ENCODE assay signal across 26 cellular contexts in genomic region chr15:63063877-63064409, GRCh38. TPM values are rescaled to one million over a fixed set of nuclear protein-coding genes. Genes with fewer than 3 reads are reported as not detected.
DNase-seq lines count a peak whose midpoint lies in the region; ATAC-seq and TF ChIP-seq lines count a peak whose summit lies in the region.
"Had no signal": no experiment of that assay in that cellular context is flagged by ENCODE, and none has a peak within 500 bp of the region (broad histone marks: within the 10 kb centered on the region; RNA-seq: fewer than 3 reads in every experiment).

No MANE protein-coding gene starts in this region.

- WGBS in SK-N-SH (ENCODE audit: low lambda C conversion rate): 97% methylated on average over 13 of the region's 13 CpGs
- WGBS in esophagus muscularis mucosa: 79% methylated on average over 13 of the region's 13 CpGs

- no peaks in the 10 kb centered on the region for H3K9me2 ChIP-seq in SK-N-SH

- ATAC-seq in SK-N-SH treated with all-trans-retinoic acid at 6 μM for 48 hours (no peak), GM19351 (IDR thresholded peaks at IDR 0.05; ENCODE audit: unreplicated experiment) (no peak)
- ATAC-seq: activated T-cell treated with anti-CD3 and anti-CD28 coated beads, Interleukin-2, amount 50 U/mL, for 72 hours; lower lobe of right lung; natural killer cell treated with Interleukin-12 subunit alpha and Interleukin-12 subunit beta and Interleukin-15 and Interleukin-18, amount 100 ng/mL, for 72 hours had no signal

- intact Hi-C loops in esophagus muscularis mucosa (cut with DNase I) (no loop called here), uterus (cut with DNase I; ENCODE audit: low total_unique reads) (no loop called here)

- no peak for TF ChIP-seq POLR2A in esophagus muscularis mucosa (IDR thresholded peaks at IDR 0.05; ENCODE audit: low read depth)
- TF ChIP-seq POLR2A in uterus (IDR thresholded peaks at IDR 0.05): no peak

- peaks cover 100% of the 10 kb centered on the region for H3F3A ChIP-seq in SK-N-SH (replicated peaks; ENCODE audit: insufficient read depth)

- H2AFZ ChIP-seq in SK-N-SH (ENCODE audit: low read depth) (no peak overlapping the region), osteoblast (ENCODE audit: low read length) (no peak overlapping the region)
- H2AFZ ChIP-seq: parathyroid adenoma had no signal

- H3K27me3 ChIP-seq in SK-N-SH (ENCODE audit: insufficient read depth) (no peaks in the 10 kb centered on the region), esophagus muscularis mucosa (no peaks in the 10 kb centered on the region), osteoblast (ENCODE audit: insufficient read depth, low read length) (no peaks in the 10 kb centered on the region), uterus (no peaks in the 10 kb centered on the region)
- H3K27me3 ChIP-seq: heart right ventricle, right atrium auricular region had no signal

- H3K4me2 ChIP-seq in SK-N-SH (no peak overlapping the region), osteoblast (ENCODE audit: insufficient read depth, low read length) (no peak overlapping the region)

- H3K27ac ChIP-seq in SK-N-SH (ENCODE audit: low read depth in 2 of 2, low read length in 1 of 2): peak overlapping the region; percentile 47 to 91
- H3K27ac ChIP-seq in esophagus muscularis mucosa (replicated peaks in 1 of 4): peak overlapping the region; percentile 56 to 97 (median 90)
- H3K27ac ChIP-seq in osteoblast (ENCODE audit: low read depth, low read length): peak overlapping the region; percentile 55
- H3K27ac ChIP-seq in uterus: peak overlapping the region; percentile 19 to 28
- H3K27ac ChIP-seq: 22Rv1, C4-2B, lower lobe of right lung, parathyroid adenoma had no signal

- CTCF ChIA-PET in SK-N-SH (lab: Yijun Ruan, JAX): interaction anchor here (0.9 to 2.4 kb wide), 3 partner anchors 16 to 29 kb away, joined by 3 to 11 read pairs (median 7); no protein-coding TSS in a partner anchor

- POLR2A ChIA-PET in SK-N-SH (lab: Yijun Ruan, JAX): no interaction called here

- no peak overlapping the region for H3K4me3 ChIP-seq in SK-N-SH (ENCODE audit: low read depth in 2 of 2, low read length in 1 of 2)
- no peak overlapping the region for H3K4me3 ChIP-seq in esophagus muscularis mucosa
- no peak overlapping the region for H3K4me3 ChIP-seq in osteoblast (ENCODE audit: insufficient read depth, low read length)
- no peak overlapping the region for H3K4me3 ChIP-seq in uterus
- H3K4me3 ChIP-seq: heart right ventricle, lower lobe of right lung, right atrium auricular region had no signal

- H3K79me2 ChIP-seq in SK-N-SH (ENCODE audit: insufficient read depth) (peaks cover 69% of the 10 kb centered on the region), osteoblast (ENCODE audit: insufficient read depth, low read length) (peaks cover 41% of the 10 kb centered on the region)
- H3K79me2 ChIP-seq: parathyroid adenoma had no signal

- no peak for TF ChIP-seq EP300 in SK-N-SH (IDR thresholded peaks at IDR 0.05; ENCODE audit: borderline replicate concordance in 1 of 2, low read depth in 1 of 2, low read length in 1 of 2)
- TF ChIP-seq EP300 in esophagus muscularis mucosa (IDR thresholded peaks at IDR 0.05): no peak

- H3K9ac ChIP-seq in SK-N-SH: no peak overlapping the region; the same call in 1 of the 2 replicates
- H3K9ac ChIP-seq: parathyroid adenoma had no signal

- H3K4me1 ChIP-seq in SK-N-SH (ENCODE audit: control insufficient read depth in 1 of 2, insufficient read depth in 2 of 2, low read depth in 1 of 2, low read length in 1 of 2): peaks cover under 1 to 35% of the 10 kb centered on the region in 2 experiments; a peak in 3 of 4 replicates
- peaks cover 78 to 100% (median 98%) of the 10 kb centered on the region in 4 donors for H3K4me1 ChIP-seq in esophagus muscularis mucosa
- peaks cover 60% of the 10 kb centered on the region for H3K4me1 ChIP-seq in osteoblast (ENCODE audit: insufficient read depth, low read length)
- H3K4me1 ChIP-seq in uterus: no peaks in the 10 kb centered on the region
- H3K4me1 ChIP-seq: lower lobe of right lung, parathyroid adenoma had no signal

- DNase-seq in SK-N-SH (no peak), esophagus muscularis mucosa (ENCODE audit: extremely low spot score) (no peak), osteoblast (ENCODE audit: insufficient read length, low spot score, missing footprints) (no peak), uterus (no peak), SIG-M5 treated with dmso at 0.1 percent for 504 hours (lab: John Stamatoyannopoulos, UW; ENCODE audit: unreplicated experiment) (no peak), GM19238 (ENCODE audit: insufficient read length, low spot score) (no peak)
- DNase-seq: activated T-cell treated with anti-CD3 and anti-CD28 coated beads, Interleukin-2, amount 50 U/mL, for 72 hours; central memory CD4-positive, alpha-beta T cell; COR-L47; DMS53; foreskin fibroblast; heart right ventricle; kidney; lower lobe of right lung; NCI-H1092 treated with DMSO at 0.1 percent for 48 hours; NCI-H1694 treated with DMSO at 0.1 percent for 48 hours; NCI-H446 treated with DMSO at 0.1 percent for 48 hours; NCI-H82; stimulated activated CD8-positive, alpha-beta memory T cell treated with anti-CD3 and anti-CD28 coated beads, Interleukin-4, amount 100 ng/mL, for 48 hours had no signal

- H3K9me3 ChIP-seq in SK-N-SH (no peaks in the 10 kb centered on the region), esophagus muscularis mucosa (no peaks in the 10 kb centered on the region), osteoblast (ENCODE audit: low read depth, low read length) (no peaks in the 10 kb centered on the region), uterus (no peaks in the 10 kb centered on the region)
- H3K9me3 ChIP-seq: heart right ventricle, lower lobe of right lung, right atrium auricular region had no signal

- TF ChIP-seq RAD21 in SK-N-SH (IDR thresholded peaks at IDR 0.05; ENCODE audit: low read length): no peak

- H3K36me3 ChIP-seq in SK-N-SH (replicated peaks in 1 of 2; ENCODE audit: control insufficient read depth in 1 of 2, insufficient read depth in 2 of 2, low read length in 1 of 2) (peaks cover 95% of the 10 kb centered on the region in 2 experiments), esophagus muscularis mucosa (peaks cover 89 to 100% (median 96%) of the 10 kb centered on the region in 4 donors), osteoblast (ENCODE audit: insufficient read depth, low read length) (peaks cover 97% of the 10 kb centered on the region), uterus (no peaks in the 10 kb centered on the region)

- TF ChIP-seq CTCF in SK-N-SH (IDR thresholded peaks at IDR 0.05): no peak
- TF ChIP-seq CTCF in esophagus muscularis mucosa (IDR thresholded peaks at IDR 0.05): no peak
- no peak for TF ChIP-seq CTCF in osteoblast (IDR thresholded peaks at IDR 0.05; ENCODE audit: extremely low read depth, low read depth, low read length)
- TF ChIP-seq CTCF in uterus (IDR thresholded peaks at IDR 0.05): no peak

- H4K20me1 ChIP-seq in SK-N-SH (ENCODE audit: insufficient read depth) (peaks cover 95% of the 10 kb centered on the region), osteoblast (ENCODE audit: insufficient read depth, low read length) (peaks cover 81% of the 10 kb centered on the region)

TF ChIP-seq in SK-N-SH, 30 proteins besides CTCF, POLR2A, EP300 and RAD21:
- TF ChIP-seq RCOR1 (IDR thresholded peaks at IDR 0.05; ENCODE audit: low read length) (no peak), IRF3 (IDR thresholded peaks at IDR 0.05; ENCODE audit: low read depth, low read length) (no peak), MAX (IDR thresholded peaks at IDR 0.05; ENCODE audit: low read depth) (no peak)
TF ChIP-seq in SK-N-SH: peak in this region for 0.

TF ChIP-seq in SK-N-SH treated with all-trans-retinoic acid at 6 μM for 48 hours, 23 proteins besides CTCF, POLR2A, EP300 and RAD21 (continues in another document):
- TF ChIP-seq BACH2 (CRISPR knock-in tag; IDR thresholded peaks at IDR 0.05; ENCODE audit: borderline replicate concordance) (no peak), CREB5 (CRISPR knock-in tag; IDR thresholded peaks at IDR 0.05; ENCODE audit: low read depth) (no peak), CSDC2 (CRISPR knock-in tag; IDR thresholded peaks at IDR 0.05) (no peak), ARNTL (CRISPR knock-in tag; IDR thresholded peaks at IDR 0.05; ENCODE audit: borderline replicate concordance, low read depth) (no peak), POU6F1 (CRISPR knock-in tag; IDR thresholded peaks at IDR 0.05; ENCODE audit: borderline replicate concordance, low read depth) (no peak), ISL1 (CRISPR knock-in tag; IDR thresholded peaks at IDR 0.05) (no peak)

RNA-seq across cellular contexts. Expression of gene TPM1, which starts 21.4 kb away (rescaled TPM):
- 1,371 and 1,764 TPM in 2 replicates for polyA plus RNA-seq in SK-N-SH (2012; rRNA removed)
- 1,590 and 2,049 TPM in 2 replicates for polyA plus RNA-seq in SK-N-SH (2012; cell fraction: cytosol; rRNA removed)
- 2,523 and 2,991 TPM in 2 replicates for polyA plus RNA-seq in SK-N-SH (2012; cell fraction: nucleus; rRNA removed)
- total RNA-seq in esophagus muscularis mucosa (1,000 to 10,000 TPM; 5,599 to 7,718 (median 6,496) TPM), osteoblast (1,563 and 1,708 TPM in 2 replicates), uterus (1,000 to 10,000 TPM in 2 of 4 donors, 100 to 1,000 TPM in 2; 622 to 1,998 (median 1,003) TPM)

RNA-seq across cellular contexts. Expression of gene LACTB, which starts 57.7 kb away (rescaled TPM):
- polyA plus RNA-seq in SK-N-SH (2012; rRNA removed): 23.3 and 28.5 TPM in 2 replicates
- 32.3 and 44.5 TPM in 2 replicates for polyA plus RNA-seq in SK-N-SH (2012; cell fraction: cytosol; rRNA removed)
- 17.9 and 27.1 TPM in 2 replicates for polyA plus RNA-seq in SK-N-SH (2012; cell fraction: nucleus; rRNA removed)
- total RNA-seq in esophagus muscularis mucosa: 10 to 100 TPM; 15.4 to 22.8 (median 18.7) TPM
- total RNA-seq in osteoblast: 51.6 and 52.8 TPM in 2 replicates
- total RNA-seq in uterus: 10 to 100 TPM in 2 of 4 donors, 1 to 10 TPM in 2; 7.9 to 13.6 (median 9.6) TPM

Comparison
In these comparisons a context has a peak if more than half of its experiments do, and no peak if none do; other contexts are left out.
1. H3K27ac ChIP-seq: peak in every context shown above with its lines; median percentile 90 in esophagus muscularis mucosa; 69 in SK-N-SH; 55 in osteoblast; 24 in uterus.